In genomic region chr21:44885615-44886014, GRCh38 we compare ENCODE assay signal across 19 cellular contexts. TPM values are rescaled to one million over a fixed set of nuclear protein-coding genes. Genes with fewer than 3 reads are reported as not detected.
"Had no signal": no experiment of that assay in that cellular context is flagged by ENCODE, and none has a peak within 500 bp of the region (broad histone marks: within the 10 kb centered on the region; RNA-seq: fewer than 3 reads in every experiment).

No MANE protein-coding gene starts in this region.

- H3K9me3 ChIP-seq: gastrocnemius medialis, lower lobe of right lung, psoas muscle, sigmoid colon had no signal

- H3K4me1 ChIP-seq: gastrocnemius medialis, psoas muscle, sigmoid colon had no signal

- H3K36me3 ChIP-seq: gastrocnemius medialis, sigmoid colon had no signal

- H3K27ac ChIP-seq: gastrocnemius medialis, lower lobe of right lung, psoas muscle, sigmoid colon, skin epidermis had no signal

- H3K27me3 ChIP-seq: gastrocnemius medialis had no signal

- H3K4me3 Mint-ChIP-seq: central memory CD8-positive, alpha-beta T cell; memory B cell; mesothelial cell of epicardium; nephron had no signal

- DNase-seq: cortex of kidney; effector memory CD4-positive, alpha-beta T cell; gastrocnemius medialis; kidney; left colon; retina; sigmoid colon; stimulated activated CD4-positive, alpha-beta T cell treated with anti-CD3 and anti-CD28 coated beads, Interleukin-12 subunit alpha, Interleukin-12 subunit beta, amount 100 ng/mL, for 4 hours; stimulated activated naive CD4-positive, alpha-beta T cell treated with Interleukin-2 at 50 U/mL for 16 hours; trophoblast cell had no signal

- H3K27ac Mint-ChIP-seq: memory B cell, mesothelial cell of epicardium, nephron had no signal

- H3K27me3 Mint-ChIP-seq: central memory CD8-positive, alpha-beta T cell; memory B cell had no signal

- H3K36me3 Mint-ChIP-seq: mesothelial cell of epicardium had no signal

- H3K4me3 ChIP-seq: gastrocnemius medialis, lower lobe of right lung, psoas muscle, sigmoid colon, skin epidermis had no signal

- H3K9me3 Mint-ChIP-seq: central memory CD8-positive, alpha-beta T cell; memory B cell; mesothelial cell of epicardium; nephron had no signal

- ATAC-seq: esophagus mucosa, gastrocnemius medialis, left colon, lower lobe of right lung, psoas muscle had no signal

RNA-seq across cellular contexts. Expression of gene ITGB2, which starts 35.1 kb away (rescaled TPM):
- total RNA-seq: fibroblast of lung had no signal
